In the genomic region with DNA sequence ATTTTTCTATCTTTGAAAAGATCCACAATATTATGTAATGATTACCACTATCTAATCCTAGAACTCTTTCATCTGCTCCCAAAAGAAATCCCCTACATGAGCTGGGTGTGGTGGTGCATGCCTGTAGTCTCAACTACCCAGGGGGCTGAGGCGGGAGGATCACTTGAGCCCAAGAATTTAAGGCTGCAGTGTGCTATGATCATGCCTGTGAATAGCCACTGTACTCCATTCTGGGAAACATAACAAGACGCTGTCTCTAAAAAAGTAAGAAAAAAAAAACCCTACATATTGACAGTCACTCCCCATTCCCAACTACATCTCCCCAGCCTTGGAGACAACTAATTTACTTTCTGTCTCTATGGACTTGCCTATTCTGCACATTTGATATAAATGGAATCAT, we compare ENCODE assay signal across 18 cellular contexts. TPM values are rescaled to one million over a fixed set of nuclear protein-coding genes. Genes with fewer than 3 reads are reported as not detected.
DNase-seq lines count a peak whose midpoint lies in the region; ATAC-seq and TF ChIP-seq lines count a peak whose summit lies in the region.
"Had no signal": no experiment of that assay in that cellular context is flagged by ENCODE, and none has a peak within 500 bp of the region (broad histone marks: within the 10 kb centered on the region; RNA-seq: fewer than 3 reads in every experiment).

No MANE protein-coding gene starts in this region.

- peaks cover 8% of the 10 kb centered on the region for H3K9me3 ChIP-seq in CD8-positive, alpha-beta memory T cell (ENCODE audit: low read length)
- H3K9me3 ChIP-seq in HCT116 (ENCODE audit: control insufficient read depth in 1 of 2, insufficient read depth in 1 of 2, low read depth in 1 of 2, low read length in 2 of 2): peaks cover 0 to 5% of the 10 kb centered on the region in 2 experiments; a peak in 3 of 4 replicates
- peaks cover 23% of the 10 kb centered on the region; the same call in 1 of the 2 replicates for H3K9me3 ChIP-seq in iPS-20b (ENCODE audit: insufficient read depth, low read depth, low read length)
- peaks cover 0 to 75% (median 0%) of the 10 kb centered on the region in 3 donors for H3K9me3 ChIP-seq in gastroesophageal sphincter
- H3K9me3 ChIP-seq: SJCRH30 had no signal

- peaks cover 18% of the 10 kb centered on the region for H3K36me3 ChIP-seq in CD8-positive, alpha-beta memory T cell (ENCODE audit: insufficient read depth, low read length)
- H3K36me3 ChIP-seq in HCT116 (ENCODE audit: control insufficient read depth in 1 of 2, insufficient read depth in 2 of 2, low read length in 2 of 2) (peaks cover 12 to 14% of the 10 kb centered on the region in 2 experiments; a peak in 2 of 4 replicates), iPS-20b (ENCODE audit: insufficient read depth, low read depth, low read length) (peaks cover 21% of the 10 kb centered on the region), gastroesophageal sphincter (peaks cover 0 to 27% of the 10 kb centered on the region in 2 donors)

- TF ChIP-seq POLR2A in HCT116 (IDR thresholded peaks at IDR 0.05; ENCODE audit: borderline replicate concordance, extremely low read depth, insufficient read depth, insufficient read length) (no peak), gastroesophageal sphincter (IDR thresholded peaks at IDR 0.05) (no peak)

- CTCF ChIA-PET in CD8-positive, alpha-beta memory T cell (lab: Charles Lee): no interaction called here
- CTCF ChIA-PET in HCT116 (lab: Charles Lee) (interaction anchor here (1.3 kb wide), 1 partner anchor 337 kb away, joined by 3 read pairs; the partner anchor contains the start of gene ZNF180), HEK293T (lab: Yijun Ruan, JAX) (no interaction called here)

- ATAC-seq in HCT116 (no peak), gastroesophageal sphincter (no peak), HG03460 (IDR thresholded peaks at IDR 0.05; ENCODE audit: unreplicated experiment) (no peak)

- H3K27ac ChIP-seq in CD8-positive, alpha-beta memory T cell (ENCODE audit: low read depth, low read length): no peak overlapping the region
- H3K27ac ChIP-seq in HCT116 (ENCODE audit: low read depth, low read length) (no peak overlapping the region), VCaP (peak overlapping the region; percentile 83; the same call in 1 of the 2 replicates), iPS-20b (ENCODE audit: low read length) (no peak overlapping the region), gastroesophageal sphincter (no peak overlapping the region)

- H3K9me2 ChIP-seq in HCT116 (ENCODE audit: insufficient read depth): no peaks in the 10 kb centered on the region

- POLR2A ChIA-PET in CD8-positive, alpha-beta memory T cell (lab: Charles Lee): interaction anchor here (0.7 to 2.0 kb wide), 2 partner anchors 23 to 49 kb away, joined by 3 to 6 read pairs; partner anchors contain the start of gene ZNF227
- POLR2A ChIA-PET in HCT116 (lab: Charles Lee): no interaction called here
- POLR2A ChIA-PET in HEK293T (lab: Yijun Ruan, JAX): interaction anchor here (1.2 to 1.8 kb wide), 2 partner anchors 71 to 142 kb away, joined by 4 read pairs; partner anchors contain the start of gene ZNF235

- H3K9ac ChIP-seq in HCT116 (ENCODE audit: low read length) (no peak overlapping the region), iPS-20b (ENCODE audit: low read depth, low read length) (no peak overlapping the region)

- intact Hi-C loops in HCT116 (cut with micrococcal nuclease): loop anchor here (1.0 kb wide), 1 partner anchor 50 kb away; the partner anchor contains the start of gene ZNF225

- peak overlapping the region in 1 of 7 donors; percentile 34 for H3K4me3 Mint-ChIP-seq in CD8-positive, alpha-beta memory T cell

- H3K36me3 Mint-ChIP-seq in CD8-positive, alpha-beta memory T cell: peaks cover 19 to 41% (median 39%) of the 10 kb centered on the region in 3 donors

- H3K9me3 Mint-ChIP-seq in CD8-positive, alpha-beta memory T cell: peaks cover 35 to 82% (median 57%) of the 10 kb centered on the region in 5 donors

- TF ChIP-seq EP300 in gastroesophageal sphincter (IDR thresholded peaks at IDR 0.05): no peak

- peaks cover 4% of the 10 kb centered on the region; the same call in 1 of the 2 replicates for H3K79me2 ChIP-seq in HCT116 (ENCODE audit: insufficient read depth, low read length)

- H3K4me1 ChIP-seq in CD8-positive, alpha-beta memory T cell (ENCODE audit: insufficient read depth, low read length): peaks cover 16% of the 10 kb centered on the region
- H3K4me1 ChIP-seq in HCT116 (ENCODE audit: control insufficient read depth in 1 of 2, insufficient read depth in 2 of 2, low read length in 2 of 2) (peaks cover 7 to 14% of the 10 kb centered on the region in 2 experiments), iPS-20b (ENCODE audit: insufficient read depth, low read length) (peaks cover 4% of the 10 kb centered on the region; the same call in 1 of the 2 replicates), gastroesophageal sphincter (peaks cover 0 to 21% (median 5%) of the 10 kb centered on the region in 3 donors)

- TF ChIP-seq CTCF in HCT116 (IDR thresholded peaks at IDR 0.05 in 2 of 3, conservative IDR thresholded peaks at IDR 0.05 in 1 of 3; ENCODE audit: borderline replicate concordance in 1 of 3, insufficient read depth in 1 of 3, low read depth in 2 of 3, low read length in 2 of 3) (no peak), VCaP (conservative IDR thresholded peaks at IDR 0.05) (no peak), gastroesophageal sphincter (IDR thresholded peaks at IDR 0.05) (no peak)

- no peak overlapping the region for H3K27ac Mint-ChIP-seq in CD8-positive, alpha-beta memory T cell

- H3K4me1 Mint-ChIP-seq in CD8-positive, alpha-beta memory T cell: peaks cover 33 to 42% (median 42%) of the 10 kb centered on the region in 3 donors

- H4K20me1 ChIP-seq in HCT116 (ENCODE audit: insufficient read depth): no peaks in the 10 kb centered on the region
- H4K20me1 ChIP-seq: BLaER1 had no signal

- H3K27me3 ChIP-seq in CD8-positive, alpha-beta memory T cell (ENCODE audit: insufficient read depth, low read length, poor library complexity, severe bottlenecking): no peaks in the 10 kb centered on the region
- H3K27me3 ChIP-seq in HCT116 (ENCODE audit: insufficient read depth, low read length): no peaks in the 10 kb centered on the region
- no peaks in the 10 kb centered on the region for H3K27me3 ChIP-seq in iPS-20b (ENCODE audit: insufficient read depth, low read length)
- H3K27me3 ChIP-seq in gastroesophageal sphincter: no peaks in the 10 kb centered on the region
- H3K27me3 ChIP-seq: BLaER1, SJCRH30 had no signal

- no peak for TF ChIP-seq RAD21 in HCT116 (IDR thresholded peaks at IDR 0.05; ENCODE audit: low read depth)

- H3K4me2 ChIP-seq in HCT116 (ENCODE audit: low read length): peak overlapping the region; percentile 73

- no peaks in the 10 kb centered on the region for H3K27me3 Mint-ChIP-seq in CD8-positive, alpha-beta memory T cell

- peak overlapping the region; percentile 74 for H3K4me3 ChIP-seq in CD8-positive, alpha-beta memory T cell (ENCODE audit: low read length)
- H3K4me3 ChIP-seq in HCT116 (replicated peaks in 1 of 2; ENCODE audit: low read depth in 1 of 2, low read length in 2 of 2) (no peak overlapping the region), iPS-20b (ENCODE audit: low read length) (0 out of 2 replicates have a peak overlapping the region, but pooled peaks have one; percentile 93), gastroesophageal sphincter (no peak overlapping the region)

- 63% methylated on average over 1 of the region's 2 CpGs; no CpG with 5 or more reads in 1 of the 2 donors for WGBS in gastroesophageal sphincter (ENCODE audit: low coverage in 1 of 2), 2 donors

- RAD21 ChIA-PET in HCT116 (lab: Charles Lee; ENCODE audit: low non-redundant PET in 1 of 2, low total read pairs in 2 of 2, uncharacterized antibody in 2 of 2, unreplicated experiment in 2 of 2): no interaction called here

- DNase-seq in CD8-positive, alpha-beta memory T cell: no peak
- DNase-seq in HCT116 (ENCODE audit: low read depth, low spot score) (no peak), HEK293T (ENCODE audit: extremely low spot score) (no peak), GDM1 (lab: John Stamatoyannopoulos, UW) (no peak)
- DNase-seq: DMS79 treated with DMSO at 0.1 percent for 48 hours, HCEC 1CT, KBM-7, NCI-H1417, NCI-H187 treated with DMSO at 0.1 percent for 48 hours, NCI-H2227 treated with DMSO at 0.1 percent for 48 hours, NCI-H510A treated with DMSO at 0.1 percent for 48 hours, NCI-H774, SJCRH30 had no signal

- no TSS peak for BruUV-seq in HCT116 (replicated peaks; lab: Mats Ljungman, UMichigan)

- H2AFZ ChIP-seq in HCT116 (ENCODE audit: low read depth, low read length, poor library complexity, severe bottlenecking): no peak overlapping the region

TF ChIP-seq in HCT116, 20 proteins besides CTCF, POLR2A, EP300 and RAD21 (continues in another document):
- TF ChIP-seq MAX (IDR thresholded peaks at IDR 0.05) (no peak), SRF (IDR thresholded peaks at IDR 0.05; ENCODE audit: low read depth) (no peak), JUND (IDR thresholded peaks at IDR 0.05) (no peak), FOSL1 (IDR thresholded peaks at IDR 0.05; ENCODE audit: low read depth) (no peak)

TF ChIP-seq in HEK293T, 16 proteins besides CTCF, POLR2A, EP300 and RAD21 (continues in another document):
- TF ChIP-seq L3MBTL2 (conservative IDR thresholded peaks at IDR 0.05): no peak
- no peak for TF ChIP-seq FOXM1 (IDR thresholded peaks at IDR 0.05; ENCODE audit: borderline replicate concordance)
- TF ChIP-seq LEF1 (IDR thresholded peaks at IDR 0.05; ENCODE audit: borderline replicate concordance): no peak

RNA-seq across cellular contexts. Expression of gene ZNF226, which starts 1.1 kb away (rescaled TPM):
- total RNA-seq in CD8-positive, alpha-beta memory T cell: 1 to 10 TPM; 8.6 to 9.4 TPM
- polyA plus RNA-seq in CD8-positive, alpha-beta memory T cell: 24.8 TPM
- total RNA-seq in HCT116 (2021; ENCODE audit: unreplicated experiment): 17.4 TPM
- 6.0 and 11.7 TPM in 2 replicates for polyA plus RNA-seq in HCT116 (2012)
- 10 to 100 TPM; 14.7 to 28.2 (median 20.5) TPM for total RNA-seq in gastroesophageal sphincter

RNA-seq across cellular contexts. Expression of gene ZNF234, which starts 22.4 kb away (rescaled TPM):
- total RNA-seq in CD8-positive, alpha-beta memory T cell: 1 to 10 TPM; 9.4 to 9.5 TPM
- polyA plus RNA-seq in CD8-positive, alpha-beta memory T cell: 5.2 TPM
- 3.4 TPM for total RNA-seq in HCT116 (2021; ENCODE audit: unreplicated experiment)
- 0.80 and 1.9 TPM in 2 replicates for polyA plus RNA-seq in HCT116 (2012)
- 1 to 10 TPM; 6.7 to 9.3 (median 7.1) TPM for total RNA-seq in gastroesophageal sphincter

RNA-seq across cellular contexts. Expression of gene ZNF227, which starts 48.5 kb away (rescaled TPM):
- 10 to 100 TPM; 22.1 to 24.0 TPM for total RNA-seq in CD8-positive, alpha-beta memory T cell
- polyA plus RNA-seq in CD8-positive, alpha-beta memory T cell: 11.4 TPM
- total RNA-seq in HCT116 (2021; ENCODE audit: unreplicated experiment): 14.4 TPM
- polyA plus RNA-seq in HCT116 (2012): 5.3 and 9.0 TPM in 2 replicates
- total RNA-seq in gastroesophageal sphincter: 10 to 100 TPM; 10.6 to 19.3 (median 14.7) TPM

RNA-seq across cellular contexts. Expression of gene ZNF225, which starts 50.6 kb away (rescaled TPM):
- 1 to 10 TPM; 3.3 to 3.5 TPM for total RNA-seq in CD8-positive, alpha-beta memory T cell
- 3.6 TPM for polyA plus RNA-seq in CD8-positive, alpha-beta memory T cell
- total RNA-seq in HCT116 (2021; ENCODE audit: unreplicated experiment) (2.8 TPM), gastroesophageal sphincter (1 to 10 TPM; 4.3 to 4.5 (median 4.4) TPM)
- polyA plus RNA-seq in HCT116 (2012): 0.94 and 1.1 TPM in 2 replicates

Comparison
In these comparisons a context has a peak if more than half of its experiments do, and no peak if none do; other contexts are left out.
1. H3K4me3 ChIP-seq: peak in CD8-positive, alpha-beta memory T cell (single experiment) and iPS-20b (single experiment); none in HCT116 (0 of 2) and gastroesophageal sphincter (0 of 2).